Comparison of ENCODE assay signal across 29 cellular contexts in the genomic region with DNA sequence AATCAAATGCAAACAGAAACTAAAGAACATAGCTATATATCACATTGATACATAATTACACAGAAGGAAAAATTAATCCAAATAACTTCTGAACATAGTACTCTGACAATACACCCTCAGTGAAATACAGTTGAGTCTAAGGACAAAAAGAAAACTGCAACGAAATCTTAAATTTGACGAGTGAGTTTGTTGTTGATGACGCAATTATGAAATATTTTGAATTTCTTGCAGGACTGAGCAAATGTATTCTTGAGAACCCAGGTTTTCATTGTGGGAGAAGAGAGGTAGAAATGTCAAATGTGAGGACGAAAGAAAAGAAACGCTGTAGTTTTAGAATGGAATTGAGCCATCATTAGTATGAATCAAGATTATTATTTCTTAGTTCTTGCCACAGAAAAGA. TPM values are rescaled to one million over a fixed set of nuclear protein-coding genes. Genes with fewer than 3 reads are reported as not detected.
"Had no signal": no experiment of that assay in that cellular context is flagged by ENCODE, and none has a peak within 500 bp of the region (broad histone marks: within the 10 kb centered on the region; RNA-seq: fewer than 3 reads in every experiment).

No MANE protein-coding gene starts in this region.

- H3K79me2 ChIP-seq: hepatocyte had no signal

- H3K27ac ChIP-seq: colonic mucosa, coronary artery, dorsolateral prefrontal cortex, epithelial cell of prostate, esophagus muscularis mucosa, esophagus squamous epithelium, foreskin keratinocyte, gastrocnemius medialis, gastroesophageal sphincter, heart left ventricle, heart right ventricle, hepatocyte had no signal

- ATAC-seq: effector memory CD8-positive, alpha-beta T cell; esophagus mucosa; foreskin keratinocyte; gastrocnemius medialis; gastroesophageal sphincter; heart left ventricle; heart right ventricle had no signal

- FAIRE-seq: colon, endometrium, endothelial cell of umbilical vein, frontal cortex had no signal

- H3K4me1 ChIP-seq: colonic mucosa, esophagus muscularis mucosa, esophagus squamous epithelium, foreskin keratinocyte, gastroesophageal sphincter, heart left ventricle, heart right ventricle had no signal

- H3K9me3 ChIP-seq: colonic mucosa, esophagus muscularis mucosa, esophagus squamous epithelium, gastrocnemius medialis, gastroesophageal sphincter, heart left ventricle, heart right ventricle had no signal

- H3K4me3 ChIP-seq: colonic mucosa, coronary artery, dorsolateral prefrontal cortex, esophagus muscularis mucosa, esophagus squamous epithelium, gastrocnemius medialis, gastroesophageal sphincter, heart left ventricle, heart right ventricle, hepatocyte had no signal

- H3K4me2 ChIP-seq: hepatocyte had no signal

- H2AFZ ChIP-seq: hepatocyte had no signal

- H3K27me3 ChIP-seq: colonic mucosa, dorsolateral prefrontal cortex, esophagus muscularis mucosa, esophagus squamous epithelium, gastrocnemius medialis, gastroesophageal sphincter, heart left ventricle, heart right ventricle, hepatocyte had no signal

- DNase-seq: colonic mucosa; cortex of kidney; dermis blood vessel endothelial cell; dorsolateral prefrontal cortex; effector CD4-positive, alpha-beta T cell; effector CD8-positive, alpha-beta T cell; effector memory CD4-positive, alpha-beta T cell; effector memory CD8-positive, alpha-beta T cell; endodermal cell; erythroblast; esophagus squamous epithelium; foreskin fibroblast; foreskin keratinocyte; foreskin melanocyte; gastrocnemius medialis; glutamatergic neuron; head of caudate nucleus; heart left ventricle; heart right ventricle had no signal

- H3K36me3 ChIP-seq: colonic mucosa, esophagus muscularis mucosa, esophagus squamous epithelium, gastrocnemius medialis, gastroesophageal sphincter, heart left ventricle, heart right ventricle had no signal

RNA-seq across cellular contexts. Expression of a gene that starts 46.3 kb away (rescaled TPM):
- polyA plus RNA-seq: endothelial cell of umbilical vein had no signal
